In the genomic region with DNA sequence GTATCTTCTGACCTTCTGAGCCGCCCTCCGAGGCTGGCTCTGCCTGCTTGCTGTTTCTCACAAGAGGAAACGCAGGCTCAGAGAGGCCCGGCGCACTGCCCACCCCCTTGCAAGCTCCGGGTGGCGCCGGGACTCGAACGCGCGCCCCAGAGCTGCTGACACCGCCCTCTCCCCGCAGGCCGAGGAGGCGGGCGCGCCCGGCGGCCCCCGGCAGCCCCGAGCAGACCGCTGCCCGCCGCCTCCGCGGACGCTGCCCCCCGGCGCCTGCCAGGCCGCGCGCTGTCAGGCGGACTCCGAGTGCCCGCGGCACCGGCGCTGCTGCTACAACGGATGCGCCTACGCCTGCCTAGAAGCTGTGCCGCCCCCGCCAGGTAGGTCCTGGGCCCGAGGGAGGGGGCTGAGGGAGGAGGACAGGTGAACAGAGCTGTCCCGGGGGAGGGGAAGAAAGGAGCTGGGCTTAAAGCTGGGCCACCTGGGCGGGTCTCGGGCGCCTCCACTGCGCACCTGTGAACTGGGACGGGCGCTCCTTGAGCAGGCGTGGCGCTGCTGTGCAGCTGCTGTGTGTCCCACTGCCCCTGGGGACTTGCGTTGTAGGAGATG, we compare ENCODE assay signal across 11 cellular contexts.
DNase-seq lines count a peak whose midpoint lies in the region; TF ChIP-seq lines count a peak whose summit lies in the region.
"Had no signal": no experiment of that assay in that cellular context is flagged by ENCODE, and none has a peak within 500 bp of the region (broad histone marks: within the 10 kb centered on the region; RNA-seq: fewer than 3 reads in every experiment).

No MANE protein-coding gene starts in this region.

- TF ChIP-seq CTCF in tibial artery (IDR thresholded peaks at IDR 0.05): no peak

- no peaks in the 10 kb centered on the region for H3K27me3 ChIP-seq in tibial artery

- H3K9me3 ChIP-seq in tibial artery: peaks cover 0 to 4% (median 0%) of the 10 kb centered on the region in 3 donors

- H3K4me1 ChIP-seq in tibial artery: peaks cover 0 to 30% (median 10%) of the 10 kb centered on the region in 4 donors

- H3K36me3 ChIP-seq in tibial artery: peaks cover 0 to 3% (median under 1%) of the 10 kb centered on the region in 3 donors
- H3K36me3 ChIP-seq: heart left ventricle had no signal

- peak overlapping the region; percentile 32 to 33 for H3K4me3 ChIP-seq in tibial artery

- intact Hi-C loops in tibial artery (cut with DNase I; ENCODE audit: low total_unique reads): loop anchor here (10.0 kb wide), 1 partner anchor 128 kb away; a partner anchor contains a TSS

- DNase-seq in NCI-H187 (lab: John Stamatoyannopoulos, UW) (peak; percentile 6 to 33), NCI-H187 treated with DMSO at 0.1 percent for 48 hours (lab: John Stamatoyannopoulos, UW) (no peak), RPMI8226 (peak; percentile 58), iPS-NIHi7 (ENCODE audit: extremely low spot score) (peak; percentile 80), tibial artery (no peak), AML-193 (lab: John Stamatoyannopoulos, UW) (no peak), UCSD-AML1 (lab: John Stamatoyannopoulos, UW; ENCODE audit: unreplicated experiment) (no peak)
- no peak for DNase-seq in activated CD4-positive, alpha-beta T cell treated with anti-CD3 and anti-CD28 coated beads for 48 hours
- DNase-seq: activated CD8-positive, alpha-beta T cell treated with anti-CD3 and anti-CD28 coated beads for 36 hours; heart left ventricle; stimulated activated naive CD4-positive, alpha-beta T cell had no signal

- H3K27ac ChIP-seq in tibial artery: peak overlapping the region in 1 of 2 donors; percentile 25
- H3K27ac ChIP-seq: heart left ventricle had no signal

Comparison
In these comparisons a context has a peak if more than half of its experiments do, and no peak if none do; other contexts are left out.
1. DNase-seq: peak in NCI-H187 (2 of 2), RPMI8226 (single experiment) and iPS-NIHi7 (single experiment); none in NCI-H187 treated with DMSO at 0.1 percent for 48 hours (single experiment), tibial artery (0 of 2), AML-193 (0 of 2), activated CD4-positive, alpha-beta T cell treated with anti-CD3 and anti-CD28 coated beads for 48 hours (single experiment) and UCSD-AML1 (single experiment).